22 cellular contexts compared by ENCODE assay signal in the genomic region with DNA sequence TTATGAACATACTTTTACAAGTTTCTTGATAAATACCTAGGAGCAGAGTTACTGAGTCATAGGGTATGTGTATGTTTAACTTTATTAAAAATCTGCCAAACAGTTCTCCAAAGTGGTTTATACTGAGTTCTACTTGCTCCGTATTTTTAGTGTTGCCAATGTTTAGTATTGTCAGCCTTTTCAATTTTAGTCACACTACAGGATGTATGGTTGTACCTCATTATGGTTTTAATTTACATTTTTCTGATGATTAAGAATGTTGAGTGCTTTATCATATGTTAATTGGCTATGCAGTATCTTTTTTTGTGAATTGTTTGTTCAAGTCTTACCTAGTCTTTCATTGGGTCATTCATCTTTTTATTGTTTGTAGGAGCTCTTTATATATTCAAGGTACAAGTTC. TPM values are rescaled to one million over a fixed set of nuclear protein-coding genes. Genes with fewer than 3 reads are reported as not detected.
DNase-seq lines count a peak whose midpoint lies in the region; ATAC-seq, FAIRE-seq and TF ChIP-seq lines count a peak whose summit lies in the region.
"Had no signal": no experiment of that assay in that cellular context is flagged by ENCODE, and none has a peak within 500 bp of the region (broad histone marks: within the 10 kb centered on the region; RNA-seq: fewer than 3 reads in every experiment).

No MANE protein-coding gene starts in this region.

- H3K9ac ChIP-seq in keratinocyte (ENCODE audit: control insufficient read depth, extremely low read depth, insufficient read depth, low read length) (no peak overlapping the region), MM.1S (ENCODE audit: low read length) (no peak overlapping the region)

- H3K4me3 Mint-ChIP-seq in activated T-cell treated with anti-CD3 and anti-CD28 coated beads, Interleukin-2, amount 50 U/mL, for 72 hours, result peak overlapping the region; percentile 42 to 71
- peak overlapping the region; percentile 12 for H3K4me3 Mint-ChIP-seq in T-helper 2 cell treated with Interferon-gamma antibody and Interleukin-4, amounts not matched to agents 5 μg/mL and 100 μg/mL, for 36 hours
- H3K4me3 Mint-ChIP-seq in CD14-positive monocyte, result no peak overlapping the region
- H3K4me3 Mint-ChIP-seq: CD8-positive, alpha-beta T cell; stimulated activated naive B cell treated with anti-CD40 and anti-IgM and Interleukin-4, amounts not matched to agents 10 μg/mL and 1 μg/mL and 100 μg/mL, for 72 hours had no signal

- H3K27me3 Mint-ChIP-seq in activated T-cell treated with anti-CD3 and anti-CD28 coated beads, Interleukin-2, amount 50 U/mL, for 72 hours (ENCODE audit: low read depth), result no peaks in the 10 kb centered on the region
- H3K27me3 Mint-ChIP-seq in T-helper 2 cell treated with Interferon-gamma antibody and Interleukin-4, amounts not matched to agents 5 μg/mL and 100 μg/mL, for 36 hours (ENCODE audit: low read depth), result no peaks in the 10 kb centered on the region
- H3K27me3 Mint-ChIP-seq in CD14-positive monocyte (ENCODE audit: low read depth in 3 of 3), result no peaks in the 10 kb centered on the region
- H3K27me3 Mint-ChIP-seq: stimulated activated naive B cell treated with anti-CD40 and anti-IgM and Interleukin-4, amounts not matched to agents 10 μg/mL and 1 μg/mL and 100 μg/mL, for 72 hours had no signal

- no peaks in the 10 kb centered on the region for H3K9me2 ChIP-seq in MM.1S (replicated peaks; ENCODE audit: insufficient read depth, low read length)

- no peak overlapping the region for H2AFZ ChIP-seq in keratinocyte (ENCODE audit: control insufficient read depth, low read length)
- H2AFZ ChIP-seq in MM.1S (ENCODE audit: low read length), result no peak overlapping the region
- H2AFZ ChIP-seq: hepatocyte had no signal

- peaks cover 92% of the 10 kb centered on the region for H3K79me2 ChIP-seq in keratinocyte (ENCODE audit: control insufficient read depth, insufficient read depth, low read length)
- peaks cover 87% of the 10 kb centered on the region for H3K79me2 ChIP-seq in MM.1S (ENCODE audit: low read length)

- no peaks in the 10 kb centered on the region for H3K9me3 Mint-ChIP-seq in activated T-cell treated with anti-CD3 and anti-CD28 coated beads, Interleukin-2, amount 50 U/mL, for 72 hours
- H3K9me3 Mint-ChIP-seq in T-helper 2 cell treated with Interferon-gamma antibody and Interleukin-4, amounts not matched to agents 5 μg/mL and 100 μg/mL, for 36 hours, result no peaks in the 10 kb centered on the region
- no peaks in the 10 kb centered on the region for H3K9me3 Mint-ChIP-seq in CD14-positive monocyte
- H3K9me3 Mint-ChIP-seq: CD8-positive, alpha-beta T cell; stimulated activated naive B cell treated with anti-CD40 and anti-IgM and Interleukin-4, amounts not matched to agents 10 μg/mL and 1 μg/mL and 100 μg/mL, for 72 hours had no signal

- H3K27ac ChIP-seq in keratinocyte (ENCODE audit: control insufficient read depth, insufficient read depth, low read length), result peak overlapping the region; percentile 40
- no peak overlapping the region for H3K27ac ChIP-seq in MM.1S (ENCODE audit: low read length)
- H3K27ac ChIP-seq: hepatocyte, HL-60, psoas muscle, WERI-Rb-1 had no signal

- H3K27ac Mint-ChIP-seq in activated T-cell treated with anti-CD3 and anti-CD28 coated beads, Interleukin-2, amount 50 U/mL, for 72 hours, result peak overlapping the region; percentile 68
- H3K27ac Mint-ChIP-seq in T-helper 2 cell treated with Interferon-gamma antibody and Interleukin-4, amounts not matched to agents 5 μg/mL and 100 μg/mL, for 36 hours, result no peak overlapping the region
- H3K27ac Mint-ChIP-seq in CD14-positive monocyte, result peak overlapping the region in 1 of 7 donors; percentile 63
- H3K27ac Mint-ChIP-seq: CD8-positive, alpha-beta T cell; stimulated activated naive B cell treated with anti-CD40 and anti-IgM and Interleukin-4, amounts not matched to agents 10 μg/mL and 1 μg/mL and 100 μg/mL, for 72 hours had no signal

- peak; percentile 21 for FAIRE-seq in GM19239 (lab: Jason Lieb, UNC)
- no peak for FAIRE-seq in keratinocyte (lab: Jason Lieb, UNC)
- FAIRE-seq: G401.6, islet of Langerhans had no signal

- H3K9me3 ChIP-seq in keratinocyte (ENCODE audit: control insufficient read depth, low read depth, low read length), result no peaks in the 10 kb centered on the region
- no peaks in the 10 kb centered on the region for H3K9me3 ChIP-seq in MM.1S (replicated peaks; ENCODE audit: insufficient read depth, low read length)
- H3K9me3 ChIP-seq in BE2C, result no peaks in the 10 kb centered on the region
- H3K9me3 ChIP-seq: mucosa of descending colon, psoas muscle had no signal

- peak overlapping the region; percentile 87 for H3K4me2 ChIP-seq in keratinocyte (ENCODE audit: control insufficient read depth, extremely low read depth, insufficient read depth, low read depth, low read length)
- no peak overlapping the region for H3K4me2 ChIP-seq in MM.1S (ENCODE audit: low read depth, low read length)
- H3K4me2 ChIP-seq: hepatocyte had no signal

- peak; percentile 23 to 47 for ATAC-seq in activated T-cell treated with anti-CD3 and anti-CD28 coated beads, Interleukin-2, amount 50 U/mL, for 72 hours (replicated peaks in 1 of 2)
- ATAC-seq: CD8-positive, alpha-beta T cell; mucosa of descending colon; psoas muscle; stimulated activated naive B cell treated with anti-CD40 and anti-IgM and Interleukin-4, amounts not matched to agents 10 μg/mL and 1 μg/mL and 100 μg/mL, for 72 hours had no signal

- peaks cover 0 to 1% of the 10 kb centered on the region in 2 donors for H3K36me3 Mint-ChIP-seq in activated T-cell treated with anti-CD3 and anti-CD28 coated beads, Interleukin-2, amount 50 U/mL, for 72 hours (ENCODE audit: insufficient read depth in 2 of 2)
- H3K36me3 Mint-ChIP-seq in T-helper 2 cell treated with Interferon-gamma antibody and Interleukin-4, amounts not matched to agents 5 μg/mL and 100 μg/mL, for 36 hours (ENCODE audit: low read depth), result peaks cover 7% of the 10 kb centered on the region
- H3K36me3 Mint-ChIP-seq in CD14-positive monocyte, result peaks cover 0 to 9% of the 10 kb centered on the region in 2 donors

- H3K27me3 ChIP-seq in keratinocyte (ENCODE audit: control insufficient read depth, extremely low read depth, insufficient read depth, low read length) (no peaks in the 10 kb centered on the region), MM.1S (replicated peaks; ENCODE audit: insufficient read depth, low read length) (no peaks in the 10 kb centered on the region), BE2C (no peaks in the 10 kb centered on the region)
- H3K27me3 ChIP-seq: hepatocyte had no signal

- H3K4me3 ChIP-seq in keratinocyte (ENCODE audit: control insufficient read depth in 2 of 3, extremely low read depth in 1 of 3, insufficient read depth in 2 of 3, low read depth in 1 of 3, low read length in 3 of 3) (peak overlapping the region; percentile 67 to 94 (median 68)), MM.1S (ENCODE audit: low read length) (no peak overlapping the region), BE2C (ENCODE audit: low read depth, low read length) (no peak overlapping the region)
- H3K4me3 ChIP-seq: hepatocyte, mucosa of descending colon, psoas muscle had no signal

- dilution Hi-C loops in keratinocyte (cut with MboI; ENCODE audit: extremely low pct_ligation_motif_present, low sequenced_read_pairs), result no loop called here

- intact Hi-C loops in CD14-positive monocyte (cut with micrococcal nuclease), result no loop called here

- H3F3A ChIP-seq in MM.1S (ENCODE audit: insufficient read depth, low read length), result 0 out of 2 replicates have a peak, but pooled peaks cover 8% of the 10 kb centered on the region

- H3K4me1 ChIP-seq in keratinocyte (ENCODE audit: control insufficient read depth, extremely low read depth, insufficient read depth, low read length) (peaks cover 64% of the 10 kb centered on the region), MM.1S (ENCODE audit: low read length) (peaks cover 13% of the 10 kb centered on the region), BE2C (no peaks in the 10 kb centered on the region)

- H3K9me1 ChIP-seq in keratinocyte (ENCODE audit: control insufficient read depth, extremely low read depth, insufficient read depth, low read length), result peaks cover 4% of the 10 kb centered on the region

- H3K36me3 ChIP-seq in keratinocyte (ENCODE audit: control insufficient read depth in 2 of 2, extremely low read depth in 1 of 2, insufficient read depth in 2 of 2, low read length in 2 of 2) (peaks cover 3 to 6% of the 10 kb centered on the region in 2 experiments), MM.1S (replicated peaks; ENCODE audit: insufficient read depth, low read length) (no peaks in the 10 kb centered on the region), BE2C (peaks cover 3% of the 10 kb centered on the region; the same call in 1 of the 2 replicates)
- H3K36me3 ChIP-seq: WERI-Rb-1 had no signal

- peaks cover 81% of the 10 kb centered on the region for H3K4me1 Mint-ChIP-seq in activated T-cell treated with anti-CD3 and anti-CD28 coated beads, Interleukin-2, amount 50 U/mL, for 72 hours (ENCODE audit: low read depth)
- peaks cover 67% of the 10 kb centered on the region for H3K4me1 Mint-ChIP-seq in T-helper 2 cell treated with Interferon-gamma antibody and Interleukin-4, amounts not matched to agents 5 μg/mL and 100 μg/mL, for 36 hours (ENCODE audit: low read depth)
- H3K4me1 Mint-ChIP-seq in CD14-positive monocyte, result peaks cover 69% of the 10 kb centered on the region

- TF ChIP-seq CTCF in keratinocyte (optimal IDR thresholded peaks at IDR 0.05 in 1 of 3, IDR thresholded peaks at IDR 0.05 in 1 of 3, conservative IDR thresholded peaks at IDR 0.05 in 1 of 3; ENCODE audit: extremely low read depth in 1 of 3, insufficient read depth in 2 of 3, low read length in 3 of 3), result no peak
- TF ChIP-seq CTCF in MM.1S (IDR thresholded peaks at IDR 0.05; ENCODE audit: low read length), result no peak
- no peak for TF ChIP-seq CTCF in BE2C (IDR thresholded peaks at IDR 0.05; ENCODE audit: low read depth, low read length)
- TF ChIP-seq CTCF in CD14-positive monocyte (IDR thresholded peaks at IDR 0.05), result no peak

- DNase-seq in activated T-cell treated with anti-CD3 and anti-CD28 coated beads, Interleukin-2, amount 50 U/mL, for 72 hours, result no peak
- DNase-seq in activated T-cell treated with anti-CD3 and anti-CD28 coated beads, Interleukin-2, amount 50 U/mL, for 48 hours, result no peak
- DNase-seq in GM19239 (ENCODE audit: insufficient read length, low spot score) (no peak), keratinocyte (ENCODE audit: low read depth, low spot score) (no peak), MM.1S (no peak), BE2C (no peak), CD14-positive monocyte (ENCODE audit: low spot score) (no peak)
- no peak for DNase-seq in T-helper 2 cell treated with Interferon-gamma antibody and Interleukin-4, amounts not matched to agents 5 μg/mL and 100 μg/mL, for 36 hours (ENCODE audit: low spot score)
- DNase-seq: activated gamma-delta T cell; aorta; CD8-positive, alpha-beta T cell; H7; mucosa of descending colon; NCI-H1436 treated with DMSO at 0.1 percent for 48 hours; NCI-H510A; psoas muscle; stimulated activated naive B cell treated with anti-CD40 and anti-IgM and Interleukin-4, amounts not matched to agents 10 μg/mL and 1 μg/mL and 100 μg/mL, for 72 hours; WERI-Rb-1 had no signal

- peaks cover 31% of the 10 kb centered on the region for H4K20me1 ChIP-seq in keratinocyte (ENCODE audit: control insufficient read depth, extremely low read depth, insufficient read depth, low read length)
- 0 out of 2 replicates have a peak, but pooled peaks cover 3% of the 10 kb centered on the region for H4K20me1 ChIP-seq in MM.1S (ENCODE audit: insufficient read depth, low read length)

RNA-seq across cellular contexts. Expression of gene TMOD3, which starts 4.3 kb away (rescaled TPM):
- 10 to 100 TPM; 48.6 to 55.1 TPM for total RNA-seq in activated T-cell treated with anti-CD3 and anti-CD28 coated beads, Interleukin-2, amount 50 U/mL, for 72 hours
- 48.4 to 100 TPM (median 50.2 TPM) in 3 replicates for polyA plus RNA-seq in keratinocyte
- 249 TPM for polyA plus RNA-seq in keratinocyte (2011; ENCODE audit: low read depth)
- 50.3 and 97.3 TPM in 2 replicates for polyA plus RNA-seq in keratinocyte (2011; cell fraction: cytosol; rRNA removed)
- polyA plus RNA-seq in keratinocyte (2011; cell fraction: nucleus; rRNA removed), result 66.1 and 71.0 TPM in 2 replicates
- polyA plus RNA-seq in keratinocyte (2012; ENCODE audit: low replicate concordance), result 59.4 and 66.5 TPM in 2 replicates
- 20.2 to 107 TPM (median 32.1 TPM) in 3 replicates for polyA minus RNA-seq in keratinocyte
- 36.8 TPM for polyA minus RNA-seq in keratinocyte (2011; cell fraction: cytosol; rRNA and poly(A)+ RNA removed)
- polyA minus RNA-seq in keratinocyte (2011; cell fraction: nucleus; rRNA and poly(A)+ RNA removed), result 46.0 and 118 TPM in 2 replicates
- 11.5 TPM for polyA plus RNA-seq in BE2C (2012; ENCODE audit: insufficient read depth, insufficient read length, low read depth)
- 10 to 100 TPM; 27.8 to 34.8 TPM for polyA plus RNA-seq in CD14-positive monocyte

Comparison
In these comparisons a context has a peak if more than half of its experiments do, and no peak if none do; other contexts are left out.
1. H3K4me3 Mint-ChIP-seq: peak in activated T-cell treated with anti-CD3 and anti-CD28 coated beads, Interleukin-2, amount 50 U/mL, for 72 hours (2 of 2) and T-helper 2 cell treated with Interferon-gamma antibody and Interleukin-4, amounts not matched to agents 5 μg/mL and 100 μg/mL, for 36 hours (single experiment); none in CD14-positive monocyte (0 of 2).
2. H3K4me3 ChIP-seq: peak in keratinocyte (3 of 3); none in MM.1S (single experiment) and BE2C (single experiment).